9 cellular contexts compared by ENCODE assay signal in the genomic region with DNA sequence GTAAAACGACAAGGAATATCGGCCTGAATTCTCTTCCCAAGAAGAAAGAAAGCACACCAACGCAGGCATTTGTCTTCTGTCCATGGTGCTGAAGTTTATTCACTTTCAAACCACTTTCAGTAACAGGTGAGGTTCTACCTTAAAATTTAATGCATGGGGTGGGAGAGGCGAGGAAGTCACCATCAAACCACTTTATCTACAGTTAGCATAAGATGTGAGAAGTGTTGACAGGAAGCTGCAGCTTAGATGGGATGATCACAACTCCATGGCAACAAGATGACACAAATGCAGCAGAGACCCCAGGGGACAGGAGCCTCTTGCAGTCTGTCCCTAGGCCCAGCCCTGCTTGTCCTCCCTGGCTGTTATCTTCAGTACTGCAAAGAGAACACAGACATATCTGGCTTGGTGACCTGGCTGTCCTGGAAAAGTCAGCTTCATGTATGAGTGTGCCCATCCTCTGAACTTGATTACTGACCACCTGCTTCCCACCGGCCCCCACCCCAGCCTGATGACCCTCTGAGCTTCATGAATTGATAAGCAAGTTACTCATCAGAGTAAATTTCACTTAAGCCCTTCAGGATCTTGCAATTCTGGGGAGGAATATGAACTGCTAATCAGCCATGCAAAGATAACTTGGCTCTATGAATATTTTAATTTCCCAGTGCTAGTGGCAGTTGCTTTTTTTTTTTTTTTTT. TPM values are rescaled to one million over a fixed set of nuclear protein-coding genes. Genes with fewer than 3 reads are reported as not detected.
A peak's percentile ranks its signal among the peaks of the same experiment; 100 is the strongest.
DNase-seq lines count a peak whose midpoint lies in the region; ATAC-seq lines count a peak whose summit lies in the region.
"Had no signal": no experiment of that assay in that cellular context is flagged by ENCODE, and none has a peak within 500 bp of the region (broad histone marks: within the 10 kb centered on the region; RNA-seq: fewer than 3 reads in every experiment).

No MANE protein-coding gene starts in this region.

- DNase-seq in H7: peak; percentile 80
- peak; percentile 44 for DNase-seq in RPMI8226
- peak; percentile 19 for DNase-seq in iris pigment epithelial cell (ENCODE audit: low read depth)
- DNase-seq in NOMO-1 treated with DMSO at 0.1 percent for 48 hours (lab: John Stamatoyannopoulos, UW; ENCODE audit: unreplicated experiment): no peak
- DNase-seq: brain microvascular endothelial cell; NK-92 treated with Interleukin-12 subunit alpha and Interleukin-12 subunit beta, amount 100 ng/mL, for 24 hours; pancreas had no signal

- H3K27me3 ChIP-seq in H7 (ENCODE audit: control insufficient read depth, insufficient read depth, low read length): no peaks in the 10 kb centered on the region
- H3K27me3 ChIP-seq: brain microvascular endothelial cell, pancreas had no signal

- no peak for ATAC-seq in HG02938 (IDR thresholded peaks at IDR 0.05; ENCODE audit: unreplicated experiment)
- no peak for ATAC-seq in GM18520 (IDR thresholded peaks at IDR 0.05; ENCODE audit: unreplicated experiment)

- peaks cover 26% of the 10 kb centered on the region for H3K36me3 ChIP-seq in H7 (replicated peaks; ENCODE audit: control insufficient read depth, insufficient read depth, low read length)

- no peak overlapping the region for H3K4me3 ChIP-seq in H7 (ENCODE audit: insufficient read depth, low read depth, low read length)
- H3K4me3 ChIP-seq: pancreas had no signal

RNA-seq across cellular contexts. Expression of gene NPPA, which starts 1.8 kb away (rescaled TPM):
- 0.85 TPM in 1 of 2 replicates, not detected in the other for total RNA-seq in H7 (2014; rRNA removed; shearing (Covaris generic))

RNA-seq across cellular contexts. Expression of gene NPPB, which starts 13.0 kb away (rescaled TPM):
- total RNA-seq in H7 (2014; rRNA removed; shearing (Covaris generic)): 1.5 and 20.3 TPM in 2 replicates

RNA-seq across cellular contexts. Expression of gene CLCN6, which starts 39.8 kb away (rescaled TPM):
- total RNA-seq in H7 (2014; rRNA removed; shearing (Covaris generic)): 14.0 and 22.9 TPM in 2 replicates

RNA-seq across cellular contexts. Expression of gene MTHFR, which starts 40.0 kb away (rescaled TPM):
- total RNA-seq in H7 (2014; rRNA removed; shearing (Covaris generic)): 18.9 and 19.5 TPM in 2 replicates
